ENCODE assay signal across 14 cellular contexts in genomic region chr13:77048592-77048991, GRCh38. TPM values are rescaled to one million over a fixed set of nuclear protein-coding genes. Genes with fewer than 3 reads are reported as not detected.
DNase-seq lines count a peak whose midpoint lies in the region; TF ChIP-seq lines count a peak whose summit lies in the region.
"Had no signal": no experiment of that assay in that cellular context is flagged by ENCODE, and none has a peak within 500 bp of the region (broad histone marks: within the 10 kb centered on the region; RNA-seq: fewer than 3 reads in every experiment).

No MANE protein-coding gene starts in this region.

- H2BK15ac ChIP-seq in neuronal stem cell (ENCODE audit: low read length), result no peak overlapping the region

- in situ Hi-C loops in HAP-1 (cut with MboI; ENCODE audit: low sequenced_read_pairs), result no loop called here

- no peak overlapping the region for H3K4ac ChIP-seq in neuronal stem cell (ENCODE audit: low read length)

- TF ChIP-seq CTCF in NB4 (IDR thresholded peaks at IDR 0.05; ENCODE audit: low read depth, low read length), result no peak
- TF ChIP-seq CTCF in choroid plexus epithelial cell (conservative IDR thresholded peaks at IDR 0.05; ENCODE audit: low read depth, low read length), result no peak

- H3K9ac ChIP-seq in neuronal stem cell (ENCODE audit: low read depth, low read length, poor library complexity), result no peak overlapping the region

- no peak overlapping the region for H4K91ac ChIP-seq in neuronal stem cell (ENCODE audit: low read depth, low read length, poor library complexity)

- H2AK5ac ChIP-seq in neuronal stem cell (ENCODE audit: low read depth, low read length), result no peak overlapping the region

- H3K27ac ChIP-seq in neuronal stem cell (replicated peaks; ENCODE audit: low read length), result peak overlapping the region; percentile 64
- H3K27ac ChIP-seq: vagina had no signal

- H4K8ac ChIP-seq in neuronal stem cell (ENCODE audit: low read depth, low read length), result no peak overlapping the region

- peaks cover 3% of the 10 kb centered on the region for H3K4me1 Mint-ChIP-seq in activated CD4-positive, alpha-beta memory T cell treated with anti-CD3 and anti-CD28 coated beads for 36 hours (ENCODE audit: low read depth)
- H3K4me1 Mint-ChIP-seq in activated CD4-positive, alpha-beta memory T cell treated with anti-CD3 and anti-CD28 coated beads, Interleukin-2, amount 10 ng/mL, durations not matched to agents 7 days and 5 days, result no peaks in the 10 kb centered on the region

- CTCF ChIA-PET in activated CD4-positive, alpha-beta memory T cell treated with anti-CD3 and anti-CD28 coated beads for 36 hours (lab: Charles Lee), result no interaction called here
- CTCF ChIA-PET in activated CD4-positive, alpha-beta memory T cell treated with anti-CD3 and anti-CD28 coated beads, Interleukin-2, amount 10 ng/mL, durations not matched to agents 7 days and 5 days (lab: Charles Lee), result no interaction called here

- H3K36me3 Mint-ChIP-seq in activated CD4-positive, alpha-beta memory T cell treated with anti-CD3 and anti-CD28 coated beads for 36 hours, result peaks cover 37% of the 10 kb centered on the region
- H3K36me3 Mint-ChIP-seq in activated CD4-positive, alpha-beta memory T cell treated with anti-CD3 and anti-CD28 coated beads, Interleukin-2, amount 10 ng/mL, durations not matched to agents 7 days and 5 days (ENCODE audit: low read depth), result peaks cover 51% of the 10 kb centered on the region

- H2BK120ac ChIP-seq in neuronal stem cell (ENCODE audit: low read depth, low read length), result no peak overlapping the region

- H3K4me2 ChIP-seq in neuronal stem cell (ENCODE audit: insufficient read depth, low read length, poor library complexity, severe bottlenecking), result no peak overlapping the region

- no peak for TF ChIP-seq POLR2A in NB4 (IDR thresholded peaks at IDR 0.05; ENCODE audit: extremely low read depth, insufficient read length)

- peak overlapping the region; percentile 26 for H3K27ac Mint-ChIP-seq in activated CD4-positive, alpha-beta memory T cell treated with anti-CD3 and anti-CD28 coated beads for 36 hours
- no peak overlapping the region for H3K27ac Mint-ChIP-seq in activated CD4-positive, alpha-beta memory T cell treated with anti-CD3 and anti-CD28 coated beads, Interleukin-2, amount 10 ng/mL, durations not matched to agents 7 days and 5 days

- H3K4me3 ChIP-seq in NB4 (ENCODE audit: low read depth, low read length) (no peak overlapping the region), choroid plexus epithelial cell (ENCODE audit: low read depth, low read length) (no peak overlapping the region), neuronal stem cell (ENCODE audit: low read length in 2 of 2) (no peak overlapping the region), HAP-1 (no peak overlapping the region)
- H3K4me3 ChIP-seq: vagina had no signal

- H3K27me3 ChIP-seq in neuronal stem cell (ENCODE audit: control insufficient read depth in 3 of 3, insufficient read depth in 3 of 3, low read depth in 1 of 3, low read length in 3 of 3) (peaks cover 0 to 2% (median 0%) of the 10 kb centered on the region in 3 experiments), HAP-1 (ENCODE audit: low read depth) (no peaks in the 10 kb centered on the region)
- H3K27me3 ChIP-seq: vagina had no signal

- H2AFZ ChIP-seq in neuronal stem cell (ENCODE audit: low read length), result peak overlapping the region; percentile 60

- no peaks in the 10 kb centered on the region for H3K27me3 Mint-ChIP-seq in activated CD4-positive, alpha-beta memory T cell treated with anti-CD3 and anti-CD28 coated beads for 36 hours
- H3K27me3 Mint-ChIP-seq in activated CD4-positive, alpha-beta memory T cell treated with anti-CD3 and anti-CD28 coated beads, Interleukin-2, amount 10 ng/mL, durations not matched to agents 7 days and 5 days, result no peaks in the 10 kb centered on the region

- H2BK12ac ChIP-seq in neuronal stem cell (ENCODE audit: low read length), result no peak overlapping the region

- H3K9me3 ChIP-seq in neuronal stem cell (replicated peaks in 1 of 2; ENCODE audit: control insufficient read depth in 2 of 2, insufficient read depth in 1 of 2, low read depth in 1 of 2, low read length in 2 of 2), result peaks cover 0 to 21% of the 10 kb centered on the region in 2 donors
- no peaks in the 10 kb centered on the region for H3K9me3 ChIP-seq in HAP-1
- H3K9me3 ChIP-seq: vagina had no signal

- intact Hi-C loops in activated CD4-positive, alpha-beta memory T cell treated with anti-CD3 and anti-CD28 coated beads for 36 hours (cut with micrococcal nuclease), result no loop called here

- no CpG with 5 or more reads among the region's 3 CpGs for WGBS in neuronal stem cell (ENCODE audit: extremely low coverage in 2 of 2, insufficient read length in 2 of 2, insufficient replicate concordance in 1 of 2), 2 donors

- no peak overlapping the region for H3K23ac ChIP-seq in neuronal stem cell (ENCODE audit: low read depth, low read length, poor library complexity)

- H3K18ac ChIP-seq in neuronal stem cell (ENCODE audit: low read length), result no peak overlapping the region

- peaks cover 2 to 58% of the 10 kb centered on the region in 2 donors for H3K36me3 ChIP-seq in neuronal stem cell (replicated peaks in 1 of 2; ENCODE audit: control insufficient read depth in 2 of 2, insufficient read depth in 2 of 2, low read length in 2 of 2)
- peaks cover 29% of the 10 kb centered on the region for H3K36me3 ChIP-seq in HAP-1 (replicated peaks)

- no peaks in the 10 kb centered on the region for H3K79me1 ChIP-seq in neuronal stem cell (ENCODE audit: low read depth, low read length)

- H3K4me1 ChIP-seq in neuronal stem cell (ENCODE audit: control insufficient read depth in 2 of 2, insufficient read depth in 1 of 2, low read depth in 1 of 2, low read length in 2 of 2), result peaks cover 3 to 12% of the 10 kb centered on the region in 2 donors
- no peaks in the 10 kb centered on the region for H3K4me1 ChIP-seq in HAP-1
- H3K4me1 ChIP-seq: vagina had no signal

- no peak overlapping the region for H2BK5ac ChIP-seq in neuronal stem cell (ENCODE audit: low read length)

- H3K14ac ChIP-seq in neuronal stem cell (ENCODE audit: low read length), result no peak overlapping the region

- H3K9me3 Mint-ChIP-seq in activated CD4-positive, alpha-beta memory T cell treated with anti-CD3 and anti-CD28 coated beads for 36 hours, result no peaks in the 10 kb centered on the region
- no peaks in the 10 kb centered on the region for H3K9me3 Mint-ChIP-seq in activated CD4-positive, alpha-beta memory T cell treated with anti-CD3 and anti-CD28 coated beads, Interleukin-2, amount 10 ng/mL, durations not matched to agents 7 days and 5 days

- H3K4me3 Mint-ChIP-seq in activated CD4-positive, alpha-beta memory T cell treated with anti-CD3 and anti-CD28 coated beads for 36 hours, result no peak overlapping the region
- no peak overlapping the region for H3K4me3 Mint-ChIP-seq in activated CD4-positive, alpha-beta memory T cell treated with anti-CD3 and anti-CD28 coated beads, Interleukin-2, amount 10 ng/mL, durations not matched to agents 7 days and 5 days

- POLR2A ChIA-PET in activated CD4-positive, alpha-beta memory T cell treated with anti-CD3 and anti-CD28 coated beads for 36 hours (lab: Charles Lee), result no interaction called here
- POLR2A ChIA-PET in activated CD4-positive, alpha-beta memory T cell treated with anti-CD3 and anti-CD28 coated beads, Interleukin-2, amount 10 ng/mL, durations not matched to agents 7 days and 5 days (lab: Charles Lee), result interaction anchor here (2.0 kb wide), 1 partner anchor 22 kb away, joined by 8 read pairs; the partner anchor contains the start of gene FBXL3

- DNase-seq in activated CD4-positive, alpha-beta memory T cell treated with anti-CD3 and anti-CD28 coated beads for 36 hours, result no peak
- no peak for DNase-seq in activated CD4-positive, alpha-beta memory T cell treated with anti-CD3 and anti-CD28 coated beads, Interleukin-2, amount 10 ng/mL, durations not matched to agents 7 days and 5 days
- peak; percentile 52 for DNase-seq in NB4 (ENCODE audit: low read depth)
- DNase-seq in choroid plexus epithelial cell (ENCODE audit: low read depth), result peak; percentile 13
- peak; percentile 37 for DNase-seq in neuronal stem cell (ENCODE audit: low spot score)
- no peak for DNase-seq in HAP-1 (ENCODE audit: low spot score in 2 of 2)
- no peak for DNase-seq in activated CD4-positive, alpha-beta T cell treated with anti-CD3 and anti-CD28 coated beads for 1 hour
- DNase-seq in NCI-H1048 (lab: John Stamatoyannopoulos, UW), result no peak
- DNase-seq: ACHN; activated CD4-positive, CD25-positive, alpha-beta regulatory T cell treated with anti-CD3 and anti-CD28 coated beads, Interleukin-2, amount 50 U/mL, for 72 hours; activated effector memory CD4-positive, alpha-beta T cell treated with Interleukin-2 at 50 U/mL for 16 hours; NCI-H69; SHP77 treated with DMSO at 0.1 percent for 48 hours had no signal

RNA-seq across cellular contexts. Expression of gene FBXL3, which starts 21.6 kb away (rescaled TPM):
- total RNA-seq in activated CD4-positive, alpha-beta memory T cell treated with anti-CD3 and anti-CD28 coated beads for 36 hours, result 10 to 100 TPM; 35.6 to 35.7 TPM
- total RNA-seq in activated CD4-positive, alpha-beta memory T cell treated with anti-CD3 and anti-CD28 coated beads, Interleukin-2, amount 10 ng/mL, durations not matched to agents 7 days and 5 days, result 10 to 100 TPM; 38.6 to 43.3 TPM
- polyA plus RNA-seq in neuronal stem cell (2013, experiment 1 of 2), result 9.7 TPM
- polyA plus RNA-seq in neuronal stem cell (2013, experiment 2 of 2), result 9.9 TPM

RNA-seq across cellular contexts. Expression of gene CLN5, which starts 56.7 kb away (rescaled TPM):
- total RNA-seq in activated CD4-positive, alpha-beta memory T cell treated with anti-CD3 and anti-CD28 coated beads for 36 hours, result 10 to 100 TPM; 12.4 to 14.0 TPM
- total RNA-seq in activated CD4-positive, alpha-beta memory T cell treated with anti-CD3 and anti-CD28 coated beads, Interleukin-2, amount 10 ng/mL, durations not matched to agents 7 days and 5 days, result 10 to 100 TPM; 13.0 to 15.6 TPM
- polyA plus RNA-seq in neuronal stem cell (2013, experiment 1 of 2), result 10.4 TPM
- polyA plus RNA-seq in neuronal stem cell (2013, experiment 2 of 2), result 10.2 TPM

Comparison
In these comparisons a context has a peak if more than half of its experiments do, and no peak if none do; other contexts are left out.
1. DNase-seq: peak in NB4 (single experiment), choroid plexus epithelial cell (single experiment) and neuronal stem cell (single experiment); none in activated CD4-positive, alpha-beta memory T cell treated with anti-CD3 and anti-CD28 coated beads for 36 hours (single experiment), activated CD4-positive, alpha-beta memory T cell treated with anti-CD3 and anti-CD28 coated beads, Interleukin-2, amount 10 ng/mL, durations not matched to agents 7 days and 5 days (single experiment), HAP-1 (0 of 2), activated CD4-positive, alpha-beta T cell treated with anti-CD3 and anti-CD28 coated beads for 1 hour (single experiment) and NCI-H1048 (single experiment).